8 cellular contexts compared by ENCODE assay signal in the genomic region with DNA sequence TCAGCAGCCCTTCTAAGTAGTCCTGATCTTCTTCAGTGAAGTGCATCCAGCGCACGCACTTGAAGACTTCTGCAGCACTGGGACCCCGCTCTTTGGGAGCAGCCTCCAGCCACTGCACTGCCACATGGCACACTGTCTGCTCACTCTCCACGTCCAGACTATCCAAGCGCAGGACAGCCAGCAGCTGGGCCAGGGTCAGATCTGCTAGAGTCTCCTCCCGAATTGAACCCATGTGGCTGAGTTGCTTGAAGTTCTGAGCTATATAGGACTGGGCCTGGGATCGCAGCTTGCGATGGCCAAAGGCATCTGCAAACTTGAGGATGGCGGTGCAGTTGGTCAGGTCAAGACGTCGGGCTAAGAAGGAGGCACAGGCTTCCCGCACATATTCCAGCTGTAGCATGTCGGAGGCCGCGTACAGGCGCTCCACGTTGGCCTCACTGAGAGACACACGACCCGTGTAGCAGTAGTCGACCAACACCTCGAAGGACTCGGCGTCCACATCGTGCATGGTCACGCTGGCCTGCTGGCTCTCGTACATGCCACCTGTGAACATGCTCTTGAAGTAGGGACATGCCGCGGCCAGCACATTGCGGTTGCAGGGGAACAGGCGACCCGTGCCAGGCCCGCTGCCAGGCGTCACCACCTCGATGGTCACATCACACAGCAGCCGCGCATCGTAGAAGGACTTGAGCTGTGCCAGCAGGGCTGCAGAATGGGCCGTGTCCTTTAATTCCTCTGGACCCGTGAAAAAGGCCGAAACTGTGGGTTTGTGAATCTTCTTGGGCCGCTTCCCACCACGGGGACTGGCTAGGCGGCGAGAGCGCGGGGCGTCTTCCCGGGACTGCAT. TPM values are rescaled to one million over a fixed set of nuclear protein-coding genes. Genes with fewer than 3 reads are reported as not detected.
DNase-seq lines count a peak whose midpoint lies in the region; ATAC-seq, FAIRE-seq and TF ChIP-seq lines count a peak whose summit lies in the region.
"Not testable (repeated sequence)": the region's sequence is repeated elsewhere in the genome, so short reads cannot be mapped to it uniquely, and the experiment has no call there.

No MANE protein-coding gene starts in this region.

- H3K9me3 Mint-ChIP-seq in activated naive CD8-positive, alpha-beta T cell (ENCODE audit: low read depth) = not testable (repeated sequence)

- intact Hi-C loops in Panc1 (cut with micrococcal nuclease; ENCODE audit: unreplicated experiment); esophagus squamous epithelium (cut with DNase I): not testable (repeated sequence)

- H3K4me1 Mint-ChIP-seq in activated naive CD8-positive, alpha-beta T cell (ENCODE audit: low read depth) = peaks cover 52% of the 10 kb centered on the region

- not testable (repeated sequence) for H3K27me3 ChIP-seq in BJ (ENCODE audit: control insufficient read depth, insufficient read depth, low read length); Panc1 (ENCODE audit: control insufficient read depth, insufficient read depth, low read length); esophagus squamous epithelium; mesendoderm (ENCODE audit: insufficient read depth, low read length, poor library complexity); small intestine (ENCODE audit: control insufficient read depth in 2 of 2, insufficient read depth in 2 of 2, low read length in 2 of 2)

- not testable (repeated sequence) for H3K9me3 ChIP-seq in Panc1 (ENCODE audit: control insufficient read depth, insufficient read depth, low read depth, low read length); esophagus squamous epithelium; small intestine (ENCODE audit: control insufficient read depth, low read depth)

- not testable (repeated sequence) for H2BK15ac ChIP-seq in mesendoderm (replicated peaks; ENCODE audit: low read depth)

- not testable (repeated sequence) for H3K36me3 ChIP-seq in BJ (ENCODE audit: control insufficient read depth, insufficient read depth, low read length); Panc1 (ENCODE audit: control insufficient read depth, insufficient read depth, low read length); esophagus squamous epithelium; mesendoderm (ENCODE audit: control insufficient read depth, insufficient read depth, low read length); small intestine (ENCODE audit: control insufficient read depth in 2 of 2, insufficient read depth in 2 of 2, low read length in 2 of 2)

- 38 to 56% methylated on average over 21 to 26 of the region's 48 CpGs for WGBS in esophagus squamous epithelium, 2 donors
- WGBS in mesendoderm (ENCODE audit: extremely low coverage, insufficient coverage, low lambda C conversion rate) = no CpG with 5 or more reads among the region's 48 CpGs
- WGBS in small intestine, 3 donors = 22 to 30% (median 28%) methylated on average over 47 to 48 of the region's 48 CpGs

- peak overlapping the region; percentile 97 for H3K27ac Mint-ChIP-seq in activated naive CD8-positive, alpha-beta T cell

- H3K27me3 Mint-ChIP-seq in activated naive CD8-positive, alpha-beta T cell = not testable (repeated sequence)

- H3K27ac ChIP-seq in Panc1 (ENCODE audit: low read length) = peak overlapping the region; percentile 70
- H3K27ac ChIP-seq in esophagus squamous epithelium = peak overlapping the region; percentile 74 to 90 (median 84)
- H3K27ac ChIP-seq in mesendoderm (ENCODE audit: low read depth, low read length) = not testable (repeated sequence)
- H3K27ac ChIP-seq in small intestine (ENCODE audit: low read depth in 1 of 2, low read length in 1 of 2) = peak overlapping the region; percentile 39 to 65

- not testable (repeated sequence) for DNase-seq in BJ (ENCODE audit: low read depth); Panc1 (ENCODE audit: low read depth, low spot score); esophagus squamous epithelium (lab: John Stamatoyannopoulos, UW); mesendoderm; small intestine

- not testable (repeated sequence) for FAIRE-seq in small intestine (lab: Jason Lieb, UNC)

- H3K79me2 ChIP-seq in mesendoderm (ENCODE audit: control insufficient read depth, insufficient read depth, low read length) = not testable (repeated sequence)

- H2BK120ac ChIP-seq in mesendoderm (ENCODE audit: low read depth, low read length) = not testable (repeated sequence)

- POLR2A ChIA-PET in BJ (lab: Charles Lee); Panc1 (lab: Charles Lee): not testable (repeated sequence)

- H3K4me3 ChIP-seq in BJ (ENCODE audit: low read depth, low read length) (peak overlapping the region; percentile 62), Panc1 (ENCODE audit: low read depth in 2 of 2, low read length in 2 of 2) (peak overlapping the region; percentile 68 to 77), esophagus squamous epithelium (peak overlapping the region; percentile 65 to 91 (median 71)), mesendoderm (ENCODE audit: low read length) (peak overlapping the region; percentile 62), small intestine (ENCODE audit: low read depth in 1 of 2, low read length in 2 of 2) (peak overlapping the region; percentile 38 to 66)

- not testable (repeated sequence) for TF ChIP-seq CTCF in BJ (IDR thresholded peaks at IDR 0.05; ENCODE audit: insufficient read depth, low read depth, low read length); Panc1 (IDR thresholded peaks at IDR 0.05); esophagus squamous epithelium (IDR thresholded peaks at IDR 0.05)

- H3K4me1 ChIP-seq in Panc1 (ENCODE audit: control insufficient read depth, insufficient read depth, low read length) (peaks cover 19% of the 10 kb centered on the region), esophagus squamous epithelium (peaks cover 6 to 55% (median 23%) of the 10 kb centered on the region in 3 donors), small intestine (ENCODE audit: control insufficient read depth in 2 of 2, insufficient read depth in 1 of 2, low read depth in 1 of 2, low read length in 1 of 2) (peaks cover 3 to 12% of the 10 kb centered on the region in 2 donors)
- not testable (repeated sequence) for H3K4me1 ChIP-seq in mesendoderm (ENCODE audit: control insufficient read depth, low read depth, low read length)

- not testable (repeated sequence) for H4K5ac ChIP-seq in mesendoderm (ENCODE audit: low read length)

- not testable (repeated sequence) for TF ChIP-seq POLR2A in esophagus squamous epithelium (IDR thresholded peaks at IDR 0.05)

- H3K23ac ChIP-seq in mesendoderm (ENCODE audit: low read length) = not testable (repeated sequence)

- peak overlapping the region; percentile 65 for H3K18ac ChIP-seq in mesendoderm (ENCODE audit: low read length)

- in situ Hi-C loops in Panc1 (cut with HindIII; ENCODE audit: low pct_unique_long_range_greater_than_20kb, low sequenced_read_pairs) = not testable (repeated sequence)

- CTCF ChIA-PET in BJ (lab: Yijun Ruan, JAX) = interaction anchor here (0.7 kb wide), 1 partner anchor 34 kb away, joined by 3 read pairs; no protein-coding TSS in a partner anchor
- CTCF ChIA-PET in Panc1 (lab: Charles Lee) = not testable (repeated sequence)

- not testable (repeated sequence) for H4K8ac ChIP-seq in mesendoderm (ENCODE audit: low read depth, low read length)

- H3K4ac ChIP-seq in mesendoderm (ENCODE audit: low read depth, low read length) = peak overlapping the region; percentile 78

- H3K36me3 Mint-ChIP-seq in activated naive CD8-positive, alpha-beta T cell = peaks cover 17% of the 10 kb centered on the region

- peak overlapping the region; percentile 80 for H3K9ac ChIP-seq in mesendoderm (ENCODE audit: low read length)

- peak overlapping the region; percentile 71 for H3K4me2 ChIP-seq in mesendoderm (ENCODE audit: low read length)

- H3K79me1 ChIP-seq in mesendoderm (ENCODE audit: low read length) = not testable (repeated sequence)

- not testable (repeated sequence) for H2BK5ac ChIP-seq in mesendoderm (ENCODE audit: low read length)

- ATAC-seq in GM21381 (IDR thresholded peaks at IDR 0.05; ENCODE audit: unreplicated experiment) = peak; percentile 15
- ATAC-seq in HG03159 (IDR thresholded peaks at IDR 0.05; ENCODE audit: unreplicated experiment) = peak; percentile 15
- peak; percentile 49 for ATAC-seq in Panc1

- TSS peak; percentile 71 for BruUV-seq in Panc1 (replicated peaks; lab: Mats Ljungman, UMichigan)

- not testable (repeated sequence) for H2AK5ac ChIP-seq in mesendoderm (ENCODE audit: low read length)

- peak overlapping the region; percentile 90 for H3K56ac ChIP-seq in mesendoderm (ENCODE audit: low read length)

- H3K4me3 Mint-ChIP-seq in activated naive CD8-positive, alpha-beta T cell = peak overlapping the region; percentile 99

RNA-seq across cellular contexts. Expression of a gene that starts 0.7 kb away (rescaled TPM):
- 5.1 and 5.7 TPM in 2 replicates for polyA plus RNA-seq in BJ (2011; rRNA removed)
- polyA minus RNA-seq in BJ (2011; rRNA and poly(A)+ RNA removed) = 10.5 and 13.4 TPM in 2 replicates
- total RNA-seq in Panc1 (2021; ENCODE audit: unreplicated experiment) = 7.9 TPM
- 5.6 TPM for polyA plus RNA-seq in Panc1 (2012; ENCODE audit: insufficient read length)
- total RNA-seq in esophagus squamous epithelium = 1 to 10 TPM; 1.1 to 5.3 (median 4.1) TPM
- 5.0 TPM for polyA plus RNA-seq in mesendoderm (2013, experiment 1 of 2)
- polyA plus RNA-seq in mesendoderm (2013, experiment 2 of 2) = 4.9 TPM
- polyA plus RNA-seq in small intestine = 1 to 10 TPM in 1 of 3 donors, under 1 TPM in 2; 0.81 to 3.4 (median 0.89) TPM
